ENCODE assay signal across 32 cellular contexts in genomic region chr4:30153427-30153826, GRCh38.
"Had no signal": no experiment of that assay in that cellular context is flagged by ENCODE, and none has a peak within 500 bp of the region (broad histone marks: within the 10 kb centered on the region; RNA-seq: fewer than 3 reads in every experiment).

No MANE protein-coding gene starts in this region.

- H3K36me3 Mint-ChIP-seq: activated CD4-positive, alpha-beta memory T cell treated with anti-CD3 and anti-CD28 coated beads for 36 hours; activated CD8-positive, alpha-beta memory T cell treated with anti-CD3 and anti-CD28 coated beads, Interleukin-2, amount 10 ng/mL, durations not matched to agents 7 days and 5 days; activated naive CD4-positive, alpha-beta T cell treated with anti-CD3 and anti-CD28 coated beads, Interleukin-2, amount 50 U/mL, for 24 hours; activated naive CD8-positive, alpha-beta T cell treated with anti-CD3 and anti-CD28 coated beads for 36 hours; brain had no signal

- H3K27ac Mint-ChIP-seq: activated CD4-positive, alpha-beta memory T cell treated with anti-CD3 and anti-CD28 coated beads for 36 hours; activated CD4-positive, alpha-beta T cell treated with anti-CD3 and anti-CD28 coated beads for 36 hours; activated CD4-positive, alpha-beta T cell treated with anti-CD3 and anti-CD28 coated beads, Interleukin-2, amount 10 ng/mL, durations not matched to agents 24 days and 14 days; activated CD8-positive, alpha-beta memory T cell treated with anti-CD3 and anti-CD28 coated beads, Interleukin-2, amount 10 ng/mL, durations not matched to agents 7 days and 5 days; activated CD8-positive, alpha-beta T cell treated with anti-CD3 and anti-CD28 coated beads, Interleukin-2, amount 10 ng/mL, durations not matched to agents 7 days and 5 days; activated naive CD4-positive, alpha-beta T cell treated with anti-CD3 and anti-CD28 coated beads for 36 hours; activated naive CD4-positive, alpha-beta T cell treated with anti-CD3 and anti-CD28 coated beads, Interleukin-2, amount 50 U/mL, for 24 hours; activated naive CD8-positive, alpha-beta T cell treated with anti-CD3 and anti-CD28 coated beads for 36 hours; activated naive CD8-positive, alpha-beta T cell treated with anti-CD3 and anti-CD28 coated beads, Interleukin-2, amount 50 U/mL, for 24 hours; activated T-helper 1 cell treated with anti-CD3 and anti-CD28 coated beads, Interleukin-12 subunit alpha, Interleukin-12 subunit beta, Interleukin-2, Interleukin-4 antibody, amounts not matched to agents 30 ng/mL and 10 ng/mL and 1 ng/mL, durations not matched to agents 14 hours and 24 hours and 36 hours; activated T-helper 2 cell treated with anti-CD3 and anti-CD28 coated beads, Interferon-gamma antibody, Interleukin-2, Interleukin-4, amounts not matched to agents 10 μg/mL and 5 μg/mL and 100 μg/mL, durations not matched to agents 14 hours and 24 hours and 36 hours; brain; effector memory CD8-positive, alpha-beta T cell had no signal

- ATAC-seq: activated CD4-positive, alpha-beta T cell treated with anti-CD3 and anti-CD28 coated beads for 36 hours; activated CD8-positive, alpha-beta memory T cell treated with anti-CD3 and anti-CD28 coated beads, Interleukin-2, amount 10 ng/mL, durations not matched to agents 7 days and 5 days; activated CD8-positive, alpha-beta T cell treated with anti-CD3 and anti-CD28 coated beads, Interleukin-2, amount 10 ng/mL, durations not matched to agents 7 days and 5 days; activated naive CD8-positive, alpha-beta T cell treated with anti-CD3 and anti-CD28 coated beads, Interleukin-2, amount 50 U/mL, for 24 hours; effector memory CD8-positive, alpha-beta T cell; gastroesophageal sphincter had no signal

- H3K27ac ChIP-seq: adrenal gland, ascending aorta, breast epithelium, cardiac muscle cell, colonic mucosa, esophagus squamous epithelium, gastroesophageal sphincter had no signal

- H3K4me3 Mint-ChIP-seq: activated CD4-positive, alpha-beta memory T cell treated with anti-CD3 and anti-CD28 coated beads for 36 hours; activated CD4-positive, alpha-beta T cell treated with anti-CD3 and anti-CD28 coated beads for 36 hours; activated CD4-positive, alpha-beta T cell treated with anti-CD3 and anti-CD28 coated beads, Interleukin-2, amount 10 ng/mL, durations not matched to agents 24 days and 14 days; activated CD8-positive, alpha-beta memory T cell treated with anti-CD3 and anti-CD28 coated beads, Interleukin-2, amount 10 ng/mL, durations not matched to agents 7 days and 5 days; activated CD8-positive, alpha-beta T cell treated with anti-CD3 and anti-CD28 coated beads, Interleukin-2, amount 10 ng/mL, durations not matched to agents 7 days and 5 days; activated naive CD4-positive, alpha-beta T cell treated with anti-CD3 and anti-CD28 coated beads for 36 hours; activated naive CD4-positive, alpha-beta T cell treated with anti-CD3 and anti-CD28 coated beads, Interleukin-2, amount 50 U/mL, for 24 hours; activated naive CD8-positive, alpha-beta T cell treated with anti-CD3 and anti-CD28 coated beads for 36 hours; activated naive CD8-positive, alpha-beta T cell treated with anti-CD3 and anti-CD28 coated beads, Interleukin-2, amount 50 U/mL, for 24 hours; activated T-helper 1 cell treated with anti-CD3 and anti-CD28 coated beads, Interleukin-12 subunit alpha, Interleukin-12 subunit beta, Interleukin-2, Interleukin-4 antibody, amounts not matched to agents 30 ng/mL and 10 ng/mL and 1 ng/mL, durations not matched to agents 14 hours and 24 hours and 36 hours; brain; effector memory CD8-positive, alpha-beta T cell had no signal

- H3K4me1 ChIP-seq: adrenal gland, ascending aorta, breast epithelium, colonic mucosa, esophagus squamous epithelium, gastroesophageal sphincter had no signal

- H3K27me3 ChIP-seq: adrenal gland, ascending aorta, breast epithelium, cardiac muscle cell, colonic mucosa, esophagus squamous epithelium, gastroesophageal sphincter had no signal

- H3K4me1 Mint-ChIP-seq: activated CD4-positive, alpha-beta T cell treated with anti-CD3 and anti-CD28 coated beads for 36 hours; activated CD4-positive, alpha-beta T cell treated with anti-CD3 and anti-CD28 coated beads, Interleukin-2, amount 10 ng/mL, durations not matched to agents 24 days and 14 days; activated CD8-positive, alpha-beta memory T cell treated with anti-CD3 and anti-CD28 coated beads, Interleukin-2, amount 10 ng/mL, durations not matched to agents 7 days and 5 days; activated naive CD4-positive, alpha-beta T cell treated with anti-CD3 and anti-CD28 coated beads, Interleukin-2, amount 50 U/mL, for 24 hours; activated naive CD8-positive, alpha-beta T cell treated with anti-CD3 and anti-CD28 coated beads for 36 hours; activated naive CD8-positive, alpha-beta T cell treated with anti-CD3 and anti-CD28 coated beads, Interleukin-2, amount 50 U/mL, for 24 hours; brain had no signal

- H3K36me3 ChIP-seq: adrenal gland, ascending aorta, breast epithelium, cardiac muscle cell, colonic mucosa, esophagus squamous epithelium, gastroesophageal sphincter had no signal

- H3K27me3 Mint-ChIP-seq: activated CD4-positive, alpha-beta memory T cell treated with anti-CD3 and anti-CD28 coated beads for 36 hours; activated CD4-positive, alpha-beta T cell treated with anti-CD3 and anti-CD28 coated beads for 36 hours; activated CD4-positive, alpha-beta T cell treated with anti-CD3 and anti-CD28 coated beads, Interleukin-2, amount 10 ng/mL, durations not matched to agents 24 days and 14 days; activated CD8-positive, alpha-beta memory T cell treated with anti-CD3 and anti-CD28 coated beads, Interleukin-2, amount 10 ng/mL, durations not matched to agents 7 days and 5 days; activated naive CD4-positive, alpha-beta T cell treated with anti-CD3 and anti-CD28 coated beads, Interleukin-2, amount 50 U/mL, for 24 hours; activated naive CD8-positive, alpha-beta T cell treated with anti-CD3 and anti-CD28 coated beads for 36 hours; activated naive CD8-positive, alpha-beta T cell treated with anti-CD3 and anti-CD28 coated beads, Interleukin-2, amount 50 U/mL, for 24 hours; effector memory CD8-positive, alpha-beta T cell had no signal

- H3K9me3 ChIP-seq: adrenal gland, ascending aorta, breast epithelium, colonic mucosa, esophagus squamous epithelium, gastroesophageal sphincter had no signal

- DNase-seq: activated CD4-positive, alpha-beta memory T cell treated with anti-CD3 and anti-CD28 coated beads for 36 hours; activated CD4-positive, alpha-beta T cell treated with anti-CD3 and anti-CD28 coated beads for 36 hours; activated CD4-positive, alpha-beta T cell treated with anti-CD3 and anti-CD28 coated beads, Interleukin-2, amount 10 ng/mL, durations not matched to agents 24 days and 14 days; activated CD4-positive, CD25-positive, alpha-beta regulatory T cell; activated CD4-positive, CD25-positive, alpha-beta regulatory T cell treated with anti-CD3 and anti-CD28 coated beads, Interleukin-2, amount 50 U/mL, for 72 hours; activated CD8-positive, alpha-beta memory T cell treated with anti-CD3 and anti-CD28 coated beads, Interleukin-2, amount 10 ng/mL, durations not matched to agents 7 days and 5 days; activated CD8-positive, alpha-beta memory T cell treated with anti-CD3 and anti-CD28 coated beads, Interleukin-2, amount 50 U/mL, for 4 hours; activated CD8-positive, alpha-beta T cell treated with anti-CD3 and anti-CD28 coated beads, Interleukin-2, amount 10 ng/mL, durations not matched to agents 7 days and 5 days; activated effector memory CD4-positive, alpha-beta T cell treated with anti-CD3 and anti-CD28 coated beads, Interleukin-2, amount 50 U/mL, for 16 hours; activated naive CD4-positive, alpha-beta T cell treated with anti-CD3 and anti-CD28 coated beads for 36 hours; activated naive CD8-positive, alpha-beta T cell treated with anti-CD3 and anti-CD28 coated beads for 36 hours; activated naive CD8-positive, alpha-beta T cell treated with anti-CD3 and anti-CD28 coated beads, Interleukin-2, amount 50 U/mL, for 24 hours; activated T-cell treated with anti-CD3 and anti-CD28 coated beads, Interleukin-2, amount 50 U/mL, for 1 hour; activated T-cell treated with anti-CD3 and anti-CD28 coated beads, Interleukin-2, amount 50 U/mL, for 48 hours; adrenal gland; amygdala; central memory CD4-positive, alpha-beta T cell; cerebellar nuclear complex; colonic mucosa; effector memory CD8-positive, alpha-beta T cell; erythroblast; esophagus squamous epithelium; foreskin melanocyte; T-helper 2 cell had no signal

- H3K4me3 ChIP-seq: adrenal gland, ascending aorta, breast epithelium, cardiac muscle cell, colonic mucosa, esophagus squamous epithelium, gastroesophageal sphincter had no signal
